In the genomic region with DNA sequence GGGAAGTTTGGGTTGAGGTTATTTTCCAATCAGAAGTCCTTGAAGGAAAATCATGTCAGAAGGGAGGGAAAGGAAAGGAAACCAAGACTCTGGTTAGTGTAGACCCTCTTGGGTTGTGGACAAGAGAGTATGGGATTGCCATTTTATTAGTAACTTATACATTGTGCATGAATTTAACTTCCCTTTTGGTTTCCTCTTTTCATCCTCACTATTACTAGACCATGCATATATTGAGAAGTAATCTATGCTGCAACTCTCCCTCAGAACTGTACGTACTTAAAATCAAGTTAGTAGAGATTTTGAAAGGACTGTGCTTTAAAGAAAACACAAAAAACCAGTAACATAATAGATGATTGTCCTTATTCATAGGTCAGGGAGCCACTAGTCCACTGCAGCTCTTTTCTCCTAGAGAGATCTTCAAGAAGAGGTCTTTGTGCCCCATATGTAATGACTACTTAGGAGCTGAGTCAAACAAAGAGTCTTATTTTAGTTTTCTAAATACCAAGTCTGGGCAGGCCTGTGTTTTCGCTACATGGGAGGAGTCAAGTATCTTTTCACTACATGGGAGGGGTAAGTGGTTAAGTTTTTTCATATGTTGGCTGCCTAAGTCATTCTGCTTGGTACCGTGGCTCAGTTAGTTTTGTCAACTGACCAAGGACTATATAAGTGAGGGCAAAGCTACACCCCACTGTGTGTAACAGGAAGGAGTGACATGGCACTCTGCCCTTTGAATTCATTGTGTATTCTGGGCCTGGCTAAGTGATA, we compare ENCODE assay signal across 9 cellular contexts. TPM values are rescaled to one million over a fixed set of nuclear protein-coding genes. Genes with fewer than 3 reads are reported as not detected.
DNase-seq lines count a peak whose midpoint lies in the region; ATAC-seq and TF ChIP-seq lines count a peak whose summit lies in the region.
"Had no signal": no experiment of that assay in that cellular context is flagged by ENCODE, and none has a peak within 500 bp of the region (broad histone marks: within the 10 kb centered on the region; RNA-seq: fewer than 3 reads in every experiment).

No MANE protein-coding gene starts in this region.

- H3K4me3 ChIP-seq in transverse colon (no peak overlapping the region), testis (no peak overlapping the region)

- H3K9me3 Mint-ChIP-seq in activated T-helper 2 cell treated with anti-CD3 and anti-CD28 coated beads, Interferon-gamma antibody, Interleukin-2, Interleukin-4, amounts not matched to agents 10 μg/mL and 5 μg/mL and 100 μg/mL, durations not matched to agents 14 hours and 24 hours and 36 hours, result no peaks in the 10 kb centered on the region

- in situ Hi-C loops in transverse colon (cut with MboI; ENCODE audit: low pct_ligation_motif_present in 1 of 4, low pct_unique_long_range_greater_than_20kb in 1 of 4, low sequenced_read_pairs in 3 of 4), result no loop called here

- WGBS in transverse colon (ENCODE audit: low coverage in 1 of 2), 2 donors, result 42 to 45% methylated on average over 3 of the region's 3 CpGs
- WGBS in testis, 2 donors, result 54 to 59% methylated on average over 3 of the region's 3 CpGs

- H3K4me1 ChIP-seq in transverse colon, result peaks cover 0 to 20% (median 0%) of the 10 kb centered on the region in 4 donors
- H3K4me1 ChIP-seq in testis, result peaks cover 15% of the 10 kb centered on the region

- H3K9me3 ChIP-seq in transverse colon (no peaks in the 10 kb centered on the region), testis (no peaks in the 10 kb centered on the region)

- no peak overlapping the region for H3K4me3 Mint-ChIP-seq in activated T-helper 2 cell treated with anti-CD3 and anti-CD28 coated beads, Interferon-gamma antibody, Interleukin-2, Interleukin-4, amounts not matched to agents 10 μg/mL and 5 μg/mL and 100 μg/mL, durations not matched to agents 14 hours and 24 hours and 36 hours (ENCODE audit: low read depth)

- no peaks in the 10 kb centered on the region for H3K27me3 Mint-ChIP-seq in activated T-helper 2 cell treated with anti-CD3 and anti-CD28 coated beads, Interferon-gamma antibody, Interleukin-2, Interleukin-4, amounts not matched to agents 10 μg/mL and 5 μg/mL and 100 μg/mL, durations not matched to agents 14 hours and 24 hours and 36 hours (ENCODE audit: low read depth)

- TF ChIP-seq POLR2A in transverse colon (IDR thresholded peaks at IDR 0.05) (no peak), testis (IDR thresholded peaks at IDR 0.05) (no peak)

- peaks cover 20% of the 10 kb centered on the region for H3K4me1 Mint-ChIP-seq in activated T-helper 2 cell treated with anti-CD3 and anti-CD28 coated beads, Interferon-gamma antibody, Interleukin-2, Interleukin-4, amounts not matched to agents 10 μg/mL and 5 μg/mL and 100 μg/mL, durations not matched to agents 14 hours and 24 hours and 36 hours (ENCODE audit: low read depth)

- no peaks in the 10 kb centered on the region for H3K36me3 ChIP-seq in transverse colon
- no peaks in the 10 kb centered on the region for H3K36me3 ChIP-seq in testis (ENCODE audit: low read depth, missing control alignments)

- H3K27me3 ChIP-seq in transverse colon (no peaks in the 10 kb centered on the region), testis (no peaks in the 10 kb centered on the region)

- no peaks in the 10 kb centered on the region for H3K36me3 Mint-ChIP-seq in activated T-helper 2 cell treated with anti-CD3 and anti-CD28 coated beads, Interferon-gamma antibody, Interleukin-2, Interleukin-4, amounts not matched to agents 10 μg/mL and 5 μg/mL and 100 μg/mL, durations not matched to agents 14 hours and 24 hours and 36 hours (ENCODE audit: low read depth)

- no peak for TF ChIP-seq CTCF in transverse colon (IDR thresholded peaks at IDR 0.05)
- no peak for TF ChIP-seq CTCF in testis (IDR thresholded peaks at IDR 0.05)

- intact Hi-C loops in Right ventricle myocardium inferior (cut with DNase I) (no loop called here), cardiac septum (cut with DNase I) (no loop called here), transverse colon (cut with DNase I; ENCODE audit: low total_unique reads) (no loop called here), testis (cut with DNase I; ENCODE audit: low total_unique reads) (no loop called here)
- intact Hi-C loops in activated T-helper 2 cell treated with anti-CD3 and anti-CD28 coated beads, Interferon-gamma antibody, Interleukin-2, Interleukin-4, amounts not matched to agents 10 μg/mL and 5 μg/mL and 100 μg/mL, durations not matched to agents 14 hours and 24 hours and 36 hours (cut with micrococcal nuclease), result no loop called here

- peak overlapping the region; percentile 20 to 55 (median 38) for H3K27ac ChIP-seq in transverse colon
- peak overlapping the region in 1 of 2 donors; percentile 53 for H3K27ac ChIP-seq in testis

- DNase-seq in Right ventricle myocardium inferior (ENCODE audit: missing footprints) (no peak), cardiac septum (ENCODE audit: low spot score) (no peak), transverse colon (peak; percentile 17), NCI-H446 treated with DMSO at 0.1 percent for 48 hours (lab: John Stamatoyannopoulos, UW) (no peak), testis (no peak), midbrain (lab: John Stamatoyannopoulos, UW) (no peak)
- DNase-seq in activated T-helper 2 cell treated with anti-CD3 and anti-CD28 coated beads, Interferon-gamma antibody, Interleukin-2, Interleukin-4, amounts not matched to agents 10 μg/mL and 5 μg/mL and 100 μg/mL, durations not matched to agents 14 hours and 24 hours and 36 hours (ENCODE audit: low spot score), result no peak
- DNase-seq: DND-41 had no signal

- ATAC-seq in Right ventricle myocardium inferior (peak; percentile 59), HG03095 (IDR thresholded peaks at IDR 0.05; ENCODE audit: unreplicated experiment) (peak; percentile 94)

- peak overlapping the region; percentile 32 for H3K27ac Mint-ChIP-seq in activated T-helper 2 cell treated with anti-CD3 and anti-CD28 coated beads, Interferon-gamma antibody, Interleukin-2, Interleukin-4, amounts not matched to agents 10 μg/mL and 5 μg/mL and 100 μg/mL, durations not matched to agents 14 hours and 24 hours and 36 hours

- TF ChIP-seq EP300 in transverse colon (IDR thresholded peaks at IDR 0.05; ENCODE audit: low read depth), result no peak

RNA-seq across cellular contexts. Expression of a gene that starts 25.2 kb away (rescaled TPM):
- total RNA-seq in Right ventricle myocardium inferior (2.4 TPM), cardiac septum (1.2 TPM), transverse colon (10 to 100 TPM; 11.1 to 21.3 (median 18.1) TPM), testis (10 to 100 TPM; 28.0 to 34.7 TPM)
- 8.3 and 9.2 TPM in 2 replicates for total RNA-seq in activated T-helper 2 cell treated with anti-CD3 and anti-CD28 coated beads, Interferon-gamma antibody, Interleukin-2, Interleukin-4, amounts not matched to agents 10 μg/mL and 5 μg/mL and 100 μg/mL, durations not matched to agents 14 hours and 24 hours and 36 hours
- 9.8 TPM for polyA plus RNA-seq in testis (ENCODE audit: insufficient read depth, low read depth, low replicate concordance)
